ENCODE assay signal across 31 cellular contexts in genomic region chr15:26831951-26832350, GRCh38. TPM values are rescaled to one million over a fixed set of nuclear protein-coding genes. Genes with fewer than 3 reads are reported as not detected.
"Had no signal": no experiment of that assay in that cellular context is flagged by ENCODE, and none has a peak within 500 bp of the region (broad histone marks: within the 10 kb centered on the region; RNA-seq: fewer than 3 reads in every experiment).

No MANE protein-coding gene starts in this region.

- H3K4me1 Mint-ChIP-seq: activated CD4-positive, alpha-beta T cell treated with anti-CD3 and anti-CD28 coated beads for 36 hours; activated CD4-positive, alpha-beta T cell treated with anti-CD3 and anti-CD28 coated beads, Interleukin-2, amount 10 ng/mL, durations not matched to agents 7 days and 5 days; WTC11 had no signal

- H3K27me3 ChIP-seq: adrenal gland, brain microvascular endothelial cell, SJSA1 had no signal

- DNase-seq: activated CD4-positive, alpha-beta T cell treated with anti-CD3 and anti-CD28 coated beads for 36 hours; activated CD4-positive, alpha-beta T cell treated with anti-CD3 and anti-CD28 coated beads, Interleukin-2, amount 10 ng/mL, durations not matched to agents 7 days and 5 days; activated CD4-positive, alpha-beta T cell treated with anti-CD3 and anti-CD28 coated beads, Interleukin-2, amount 50 U/mL, for 48 hours; activated CD8-positive, alpha-beta T cell treated with anti-CD3 and anti-CD28 coated beads, Interleukin-2, amount 10 ng/mL, durations not matched to agents 7 days and 5 days; activated gamma-delta T cell treated with Interleukin-2 at 50 U/mL for 16 hours; activated naive CD4-positive, alpha-beta T cell treated with anti-CD3 and anti-CD28 coated beads for 36 hours; activated T-cell treated with anti-CD3 and anti-CD28 coated beads, Interleukin-2, amount 50 U/mL, for 24 hours; adrenal gland; brain microvascular endothelial cell; central memory CD4-positive, alpha-beta T cell; NCI-H1092 treated with DMSO at 0.1 percent for 48 hours; NCI-H1417; NCI-H187 treated with DMSO at 0.1 percent for 48 hours; NCI-H2081; NCI-H226; NCI-H446 treated with DMSO at 0.1 percent for 48 hours; NCI-H524; NCI-H69; NCI-H82; RPMI8226; SHP77 treated with DMSO at 0.1 percent for 48 hours; SK-N-SH had no signal

- H3K4me1 ChIP-seq: adrenal gland, SJSA1 had no signal

- H3K4me2 ChIP-seq: KMS-11, SK-N-SH had no signal

- H3K27ac Mint-ChIP-seq: activated CD4-positive, alpha-beta T cell treated with anti-CD3 and anti-CD28 coated beads for 36 hours; activated CD4-positive, alpha-beta T cell treated with anti-CD3 and anti-CD28 coated beads, Interleukin-2, amount 10 ng/mL, durations not matched to agents 7 days and 5 days; activated CD8-positive, alpha-beta T cell treated with anti-CD3 and anti-CD28 coated beads, Interleukin-2, amount 10 ng/mL, durations not matched to agents 7 days and 5 days; activated naive CD4-positive, alpha-beta T cell treated with anti-CD3 and anti-CD28 coated beads for 36 hours; activated naive CD4-positive, alpha-beta T cell treated with anti-CD3 and anti-CD28 coated beads, Interleukin-2, amount 50 U/mL, for 72 hours; activated T-cell treated with anti-CD3 and anti-CD28 coated beads, Interleukin-2, amount 50 U/mL, for 24 hours; T-helper 1 cell treated with Interleukin-12 subunit alpha and Interleukin-12 subunit beta and Interleukin-4 antibody, amounts not matched to agents 30 μg/mL and 1 μg/mL, for 36 hours; T-helper 2 cell treated with Interferon-gamma antibody and Interleukin-4, amounts not matched to agents 5 μg/mL and 100 μg/mL, for 36 hours; WTC11 had no signal

- H3K27me3 Mint-ChIP-seq: activated CD4-positive, alpha-beta T cell treated with anti-CD3 and anti-CD28 coated beads for 36 hours; activated CD4-positive, alpha-beta T cell treated with anti-CD3 and anti-CD28 coated beads, Interleukin-2, amount 10 ng/mL, durations not matched to agents 7 days and 5 days; activated T-cell treated with anti-CD3 and anti-CD28 coated beads, Interleukin-2, amount 50 U/mL, for 24 hours had no signal

- H3K9me3 ChIP-seq: adrenal gland had no signal

- H3K9ac ChIP-seq: KMS-11, SK-N-SH had no signal

- H3K4me3 ChIP-seq: adrenal gland, SJSA1 had no signal

- H3K27ac ChIP-seq: adrenal gland, brain microvascular endothelial cell, KMS-11, SJSA1 had no signal

- H3K36me3 ChIP-seq: adrenal gland, brain microvascular endothelial cell, SJSA1 had no signal

- ATAC-seq: activated CD4-positive, alpha-beta T cell treated with anti-CD3 and anti-CD28 coated beads for 36 hours; activated CD4-positive, CD25-positive, alpha-beta regulatory T cell treated with anti-CD3 and anti-CD28 coated beads, Interleukin-2, amount 50 U/mL, for 24 hours; activated CD8-positive, alpha-beta T cell treated with anti-CD3 and anti-CD28 coated beads, Interleukin-2, amount 10 ng/mL, durations not matched to agents 7 days and 5 days; activated naive CD4-positive, alpha-beta T cell treated with anti-CD3 and anti-CD28 coated beads, Interleukin-2, amount 50 U/mL, for 72 hours; Panc1; WTC11 had no signal

- H3K4me3 Mint-ChIP-seq: activated CD4-positive, alpha-beta T cell treated with anti-CD3 and anti-CD28 coated beads for 36 hours; activated CD4-positive, alpha-beta T cell treated with anti-CD3 and anti-CD28 coated beads, Interleukin-2, amount 10 ng/mL, durations not matched to agents 7 days and 5 days; activated CD8-positive, alpha-beta T cell treated with anti-CD3 and anti-CD28 coated beads, Interleukin-2, amount 10 ng/mL, durations not matched to agents 7 days and 5 days; activated naive CD4-positive, alpha-beta T cell treated with anti-CD3 and anti-CD28 coated beads for 36 hours; activated T-cell treated with anti-CD3 and anti-CD28 coated beads, Interleukin-2, amount 50 U/mL, for 24 hours; T-helper 1 cell treated with Interleukin-12 subunit alpha and Interleukin-12 subunit beta and Interleukin-4 antibody, amounts not matched to agents 30 μg/mL and 1 μg/mL, for 36 hours; T-helper 2 cell treated with Interferon-gamma antibody and Interleukin-4, amounts not matched to agents 5 μg/mL and 100 μg/mL, for 36 hours; WTC11 had no signal

RNA-seq across cellular contexts. Expression of gene GABRA5, which starts 34.9 kb away (rescaled TPM):
- total RNA-seq: activated CD4-positive, alpha-beta T cell treated with anti-CD3 and anti-CD28 coated beads for 36 hours; activated CD4-positive, alpha-beta T cell treated with anti-CD3 and anti-CD28 coated beads, Interleukin-2, amount 10 ng/mL, durations not matched to agents 7 days and 5 days; activated CD8-positive, alpha-beta T cell treated with anti-CD3 and anti-CD28 coated beads, Interleukin-2, amount 10 ng/mL, durations not matched to agents 7 days and 5 days; activated naive CD4-positive, alpha-beta T cell treated with anti-CD3 and anti-CD28 coated beads for 36 hours; activated naive CD4-positive, alpha-beta T cell treated with anti-CD3 and anti-CD28 coated beads, Interleukin-2, amount 50 U/mL, for 72 hours; adrenal gland; M059J; SJSA1 had no signal
- polyA plus RNA-seq: SK-N-SH had no signal

RNA-seq across cellular contexts. Expression of gene GABRB3, which starts 59.1 kb away (rescaled TPM):
- total RNA-seq: activated CD4-positive, alpha-beta T cell treated with anti-CD3 and anti-CD28 coated beads for 36 hours; activated naive CD4-positive, alpha-beta T cell treated with anti-CD3 and anti-CD28 coated beads, Interleukin-2, amount 50 U/mL, for 72 hours; M059J; SJSA1 had no signal
